ENCODE assay signal across 1 cellular context in the genomic region with DNA sequence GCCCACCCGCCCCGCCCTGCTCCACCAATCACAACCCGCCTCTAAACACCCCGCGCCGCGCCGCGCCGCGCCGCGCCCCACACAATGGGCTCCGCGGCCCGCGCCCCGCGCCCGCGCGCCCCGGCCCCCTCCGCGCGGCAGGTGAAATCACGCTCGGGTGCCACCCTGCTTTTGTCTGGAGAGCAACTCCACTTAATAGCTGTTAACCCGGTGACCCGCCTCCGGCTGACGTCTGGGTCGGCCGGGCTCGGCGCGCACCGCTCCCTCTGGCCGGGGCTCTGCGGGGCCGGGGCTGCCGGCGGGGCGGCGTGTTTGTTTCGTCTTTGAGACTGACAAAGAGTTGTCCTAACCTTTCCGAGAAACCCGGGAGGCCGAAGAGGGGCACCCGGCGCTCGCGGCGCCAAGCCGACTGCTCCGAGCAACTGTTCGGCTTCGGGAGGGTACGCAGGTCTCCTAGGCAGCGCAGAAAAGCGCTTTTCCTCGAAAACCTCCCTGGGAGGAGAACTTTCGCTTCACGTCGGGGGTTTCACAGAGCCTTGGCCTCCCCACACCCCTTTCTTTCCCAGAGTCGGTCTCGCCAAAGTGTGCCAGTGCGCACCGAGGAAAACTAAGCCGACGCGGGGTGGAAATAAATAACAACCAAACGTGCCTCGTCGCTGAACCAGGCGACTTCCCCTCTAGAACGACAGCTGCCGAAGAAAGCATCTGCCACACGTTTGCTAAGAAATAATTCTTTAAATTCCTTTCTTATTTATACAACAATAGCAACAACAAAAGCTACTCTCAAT.
TF ChIP-seq lines count a peak whose summit lies in the region.

No MANE protein-coding gene starts in this region.

TF ChIP-seq in HepG2, 621 proteins besides CTCF, POLR2A, EP300 and RAD21 (continued from another document and continues in another):
- TF ChIP-seq, protein P1, sequence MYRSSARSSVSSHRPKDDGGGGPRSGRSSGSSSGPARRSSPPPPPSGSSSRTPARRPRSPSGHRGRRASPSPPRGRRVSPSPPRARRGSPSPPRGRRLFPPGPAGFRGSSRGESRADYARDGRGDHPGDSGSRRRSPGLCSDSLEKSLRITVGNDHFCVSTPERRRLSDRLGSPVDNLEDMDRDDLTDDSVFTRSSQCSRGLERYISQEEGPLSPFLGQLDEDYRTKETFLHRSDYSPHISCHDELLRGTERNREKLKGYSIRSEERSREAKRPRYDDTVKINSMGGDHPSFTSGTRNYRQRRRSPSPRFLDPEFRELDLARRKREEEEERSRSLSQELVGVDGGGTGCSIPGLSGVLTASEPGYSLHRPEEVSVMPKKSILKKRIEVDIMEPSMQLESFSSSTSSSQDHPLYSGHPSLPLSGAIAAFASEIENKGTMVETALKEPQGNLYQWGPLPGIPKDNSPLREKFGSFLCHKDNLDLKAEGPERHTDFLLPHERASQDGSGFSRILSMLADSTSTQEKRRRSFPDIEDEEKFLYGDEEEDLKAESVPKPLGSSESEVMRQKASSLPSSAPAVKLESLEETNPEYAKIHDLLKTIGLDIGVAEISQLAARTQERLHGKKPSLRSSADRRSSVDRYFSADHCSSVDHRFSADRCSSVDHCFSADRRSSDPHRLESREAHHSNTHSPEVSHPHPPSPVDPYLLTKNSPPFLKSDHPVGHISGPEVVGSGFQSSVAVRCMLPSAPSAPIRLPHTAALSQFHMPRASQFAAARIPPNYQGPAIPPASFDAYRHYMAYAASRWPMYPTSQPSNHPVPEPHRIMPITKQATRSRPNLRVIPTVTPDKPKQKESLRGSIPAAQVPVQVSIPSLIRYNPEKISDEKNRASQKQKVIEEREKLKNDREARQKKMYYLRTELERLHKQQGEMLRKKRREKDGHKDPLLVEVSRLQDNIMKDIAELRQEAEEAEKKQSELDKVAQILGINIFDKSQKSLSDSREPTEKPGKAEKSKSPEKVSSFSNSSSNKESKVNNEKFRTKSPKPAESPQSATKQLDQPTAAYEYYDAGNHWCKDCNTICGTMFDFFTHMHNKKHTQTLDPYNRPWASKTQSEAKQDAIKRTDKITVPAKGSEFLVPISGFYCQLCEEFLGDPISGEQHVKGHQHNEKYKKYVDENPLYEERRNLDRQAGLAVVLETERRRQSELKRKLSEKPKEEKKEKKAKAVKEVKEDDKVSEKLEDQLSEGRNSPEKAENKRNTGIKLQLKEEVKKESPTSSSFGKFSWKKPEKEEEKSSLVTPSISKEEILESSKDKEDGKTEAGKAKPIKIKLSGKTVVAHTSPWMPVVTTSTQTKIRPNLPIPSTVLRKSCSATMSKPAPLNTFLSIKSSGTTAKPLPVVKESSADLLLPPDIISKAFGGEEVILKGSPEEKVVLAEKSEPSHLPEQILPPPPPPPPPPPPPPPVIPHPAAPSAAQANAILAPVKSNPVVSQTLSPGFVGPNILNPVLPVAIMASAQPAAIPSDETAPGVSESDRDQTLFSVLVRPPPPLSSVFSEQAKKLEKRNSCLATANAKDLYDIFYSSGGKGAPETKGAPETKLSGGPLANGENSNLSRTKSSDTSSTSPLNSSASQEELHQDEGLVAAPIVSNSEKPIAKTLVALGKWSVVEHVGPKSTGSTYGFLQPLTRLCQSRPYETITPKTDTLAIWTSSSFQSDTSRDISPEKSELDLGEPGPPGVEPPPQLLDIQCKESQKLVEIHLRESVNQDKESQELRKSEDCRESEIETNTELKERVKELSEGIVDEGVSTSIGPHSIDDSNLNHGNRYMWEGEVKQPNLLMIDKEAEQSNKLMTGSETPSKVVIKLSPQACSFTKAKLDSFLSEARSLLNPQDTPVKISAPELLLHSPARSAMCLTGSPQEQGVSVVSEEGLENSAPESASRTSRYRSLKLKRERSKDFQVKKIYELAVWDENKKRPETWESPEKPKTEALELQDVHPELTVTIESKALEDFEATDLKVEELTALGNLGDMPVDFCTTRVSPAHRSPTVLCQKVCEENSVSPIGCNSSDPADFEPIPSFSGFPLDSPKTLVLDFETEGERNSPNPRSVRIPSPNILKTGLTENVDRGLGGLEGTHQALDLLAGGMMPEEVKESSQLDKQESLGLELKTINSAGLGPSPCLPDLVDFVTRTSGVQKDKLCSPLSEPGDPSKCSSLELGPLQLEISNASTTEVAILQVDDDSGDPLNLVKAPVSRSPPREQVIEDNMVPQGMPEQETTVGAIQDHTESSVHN (CRISPR knock-in tag; IDR thresholded peaks at IDR 0.05): no peak
- no peak for TF ChIP-seq SMAD9 (CRISPR knock-in tag; IDR thresholded peaks at IDR 0.05)
- TF ChIP-seq, protein P2, sequence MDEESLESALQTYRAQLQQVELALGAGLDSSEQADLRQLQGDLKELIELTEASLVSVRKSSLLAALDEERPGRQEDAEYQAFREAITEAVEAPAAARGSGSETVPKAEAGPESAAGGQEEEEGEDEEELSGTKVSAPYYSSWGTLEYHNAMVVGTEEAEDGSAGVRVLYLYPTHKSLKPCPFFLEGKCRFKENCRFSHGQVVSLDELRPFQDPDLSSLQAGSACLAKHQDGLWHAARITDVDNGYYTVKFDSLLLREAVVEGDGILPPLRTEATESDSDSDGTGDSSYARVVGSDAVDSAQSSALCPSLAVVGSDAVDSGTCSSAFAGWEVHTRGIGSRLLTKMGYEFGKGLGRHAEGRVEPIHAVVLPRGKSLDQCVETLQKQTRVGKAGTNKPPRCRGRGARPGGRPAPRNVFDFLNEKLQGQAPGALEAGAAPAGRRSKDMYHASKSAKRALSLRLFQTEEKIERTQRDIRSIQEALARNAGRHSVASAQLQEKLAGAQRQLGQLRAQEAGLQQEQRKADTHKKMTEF (CRISPR knock-in tag; IDR thresholded peaks at IDR 0.05): 0 out of 2 replicates have a peak, but pooled peaks have one; percentile 18
- TF ChIP-seq, protein P3, sequence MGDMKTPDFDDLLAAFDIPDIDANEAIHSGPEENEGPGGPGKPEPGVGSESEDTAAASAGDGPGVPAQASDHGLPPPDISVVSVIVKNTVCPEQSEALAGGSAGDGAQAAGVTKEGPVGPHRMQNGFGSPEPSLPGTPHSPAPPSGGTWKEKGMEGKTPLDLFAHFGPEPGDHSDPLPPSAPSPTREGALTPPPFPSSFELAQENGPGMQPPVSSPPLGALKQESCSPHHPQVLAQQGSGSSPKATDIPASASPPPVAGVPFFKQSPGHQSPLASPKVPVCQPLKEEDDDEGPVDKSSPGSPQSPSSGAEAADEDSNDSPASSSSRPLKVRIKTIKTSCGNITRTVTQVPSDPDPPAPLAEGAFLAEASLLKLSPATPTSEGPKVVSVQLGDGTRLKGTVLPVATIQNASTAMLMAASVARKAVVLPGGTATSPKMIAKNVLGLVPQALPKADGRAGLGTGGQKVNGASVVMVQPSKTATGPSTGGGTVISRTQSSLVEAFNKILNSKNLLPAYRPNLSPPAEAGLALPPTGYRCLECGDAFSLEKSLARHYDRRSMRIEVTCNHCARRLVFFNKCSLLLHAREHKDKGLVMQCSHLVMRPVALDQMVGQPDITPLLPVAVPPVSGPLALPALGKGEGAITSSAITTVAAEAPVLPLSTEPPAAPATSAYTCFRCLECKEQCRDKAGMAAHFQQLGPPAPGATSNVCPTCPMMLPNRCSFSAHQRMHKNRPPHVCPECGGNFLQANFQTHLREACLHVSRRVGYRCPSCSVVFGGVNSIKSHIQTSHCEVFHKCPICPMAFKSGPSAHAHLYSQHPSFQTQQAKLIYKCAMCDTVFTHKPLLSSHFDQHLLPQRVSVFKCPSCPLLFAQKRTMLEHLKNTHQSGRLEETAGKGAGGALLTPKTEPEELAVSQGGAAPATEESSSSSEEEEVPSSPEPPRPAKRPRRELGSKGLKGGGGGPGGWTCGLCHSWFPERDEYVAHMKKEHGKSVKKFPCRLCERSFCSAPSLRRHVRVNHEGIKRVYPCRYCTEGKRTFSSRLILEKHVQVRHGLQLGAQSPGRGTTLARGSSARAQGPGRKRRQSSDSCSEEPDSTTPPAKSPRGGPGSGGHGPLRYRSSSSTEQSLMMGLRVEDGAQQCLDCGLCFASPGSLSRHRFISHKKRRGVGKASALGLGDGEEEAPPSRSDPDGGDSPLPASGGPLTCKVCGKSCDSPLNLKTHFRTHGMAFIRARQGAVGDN (CRISPR knock-in tag; IDR thresholded peaks at IDR 0.05): peak; percentile 62; the same call in 1 of the 2 replicates
- TF ChIP-seq, protein P4, sequence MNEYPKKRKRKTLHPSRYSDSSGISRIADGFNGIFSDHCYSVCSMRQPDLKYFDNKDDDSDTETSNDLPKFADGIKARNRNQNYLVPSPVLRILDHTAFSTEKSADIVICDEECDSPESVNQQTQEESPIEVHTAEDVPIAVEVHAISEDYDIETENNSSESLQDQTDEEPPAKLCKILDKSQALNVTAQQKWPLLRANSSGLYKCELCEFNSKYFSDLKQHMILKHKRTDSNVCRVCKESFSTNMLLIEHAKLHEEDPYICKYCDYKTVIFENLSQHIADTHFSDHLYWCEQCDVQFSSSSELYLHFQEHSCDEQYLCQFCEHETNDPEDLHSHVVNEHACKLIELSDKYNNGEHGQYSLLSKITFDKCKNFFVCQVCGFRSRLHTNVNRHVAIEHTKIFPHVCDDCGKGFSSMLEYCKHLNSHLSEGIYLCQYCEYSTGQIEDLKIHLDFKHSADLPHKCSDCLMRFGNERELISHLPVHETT (CRISPR knock-in tag; conservative IDR thresholded peaks at IDR 0.05): no peak
- TF ChIP-seq KDM2A (CRISPR knock-in tag; IDR thresholded peaks at IDR 0.05; ENCODE audit: borderline replicate concordance, low read depth): peak; percentile 20; the same call in 1 of the 2 replicates
- TF ChIP-seq, protein P5, sequence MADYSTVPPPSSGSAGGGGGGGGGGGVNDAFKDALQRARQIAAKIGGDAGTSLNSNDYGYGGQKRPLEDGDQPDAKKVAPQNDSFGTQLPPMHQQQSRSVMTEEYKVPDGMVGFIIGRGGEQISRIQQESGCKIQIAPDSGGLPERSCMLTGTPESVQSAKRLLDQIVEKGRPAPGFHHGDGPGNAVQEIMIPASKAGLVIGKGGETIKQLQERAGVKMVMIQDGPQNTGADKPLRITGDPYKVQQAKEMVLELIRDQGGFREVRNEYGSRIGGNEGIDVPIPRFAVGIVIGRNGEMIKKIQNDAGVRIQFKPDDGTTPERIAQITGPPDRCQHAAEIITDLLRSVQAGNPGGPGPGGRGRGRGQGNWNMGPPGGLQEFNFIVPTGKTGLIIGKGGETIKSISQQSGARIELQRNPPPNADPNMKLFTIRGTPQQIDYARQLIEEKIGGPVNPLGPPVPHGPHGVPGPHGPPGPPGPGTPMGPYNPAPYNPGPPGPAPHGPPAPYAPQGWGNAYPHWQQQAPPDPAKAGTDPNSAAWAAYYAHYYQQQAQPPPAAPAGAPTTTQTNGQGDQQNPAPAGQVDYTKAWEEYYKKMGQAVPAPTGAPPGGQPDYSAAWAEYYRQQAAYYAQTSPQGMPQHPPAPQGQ (CRISPR knock-in tag; IDR thresholded peaks at IDR 0.05; ENCODE audit: borderline replicate concordance): no peak
- TF ChIP-seq SOX13 (IDR thresholded peaks at IDR 0.05): no peak
- TF ChIP-seq SOX13 (CRISPR knock-in tag; conservative IDR thresholded peaks at IDR 0.05 in 1 of 2, IDR thresholded peaks at IDR 0.05 in 1 of 2): peak in 1 of 2 experiments; percentile 11; a peak in 1 of 4 replicates
- TF ChIP-seq, protein P6, sequence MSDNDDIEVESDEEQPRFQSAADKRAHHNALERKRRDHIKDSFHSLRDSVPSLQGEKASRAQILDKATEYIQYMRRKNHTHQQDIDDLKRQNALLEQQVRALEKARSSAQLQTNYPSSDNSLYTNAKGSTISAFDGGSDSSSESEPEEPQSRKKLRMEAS (IDR thresholded peaks at IDR 0.05): peak; percentile 52
- peak; percentile 83 for TF ChIP-seq ZNF777 (CRISPR knock-in tag; IDR thresholded peaks at IDR 0.05)
- TF ChIP-seq, protein P7, sequence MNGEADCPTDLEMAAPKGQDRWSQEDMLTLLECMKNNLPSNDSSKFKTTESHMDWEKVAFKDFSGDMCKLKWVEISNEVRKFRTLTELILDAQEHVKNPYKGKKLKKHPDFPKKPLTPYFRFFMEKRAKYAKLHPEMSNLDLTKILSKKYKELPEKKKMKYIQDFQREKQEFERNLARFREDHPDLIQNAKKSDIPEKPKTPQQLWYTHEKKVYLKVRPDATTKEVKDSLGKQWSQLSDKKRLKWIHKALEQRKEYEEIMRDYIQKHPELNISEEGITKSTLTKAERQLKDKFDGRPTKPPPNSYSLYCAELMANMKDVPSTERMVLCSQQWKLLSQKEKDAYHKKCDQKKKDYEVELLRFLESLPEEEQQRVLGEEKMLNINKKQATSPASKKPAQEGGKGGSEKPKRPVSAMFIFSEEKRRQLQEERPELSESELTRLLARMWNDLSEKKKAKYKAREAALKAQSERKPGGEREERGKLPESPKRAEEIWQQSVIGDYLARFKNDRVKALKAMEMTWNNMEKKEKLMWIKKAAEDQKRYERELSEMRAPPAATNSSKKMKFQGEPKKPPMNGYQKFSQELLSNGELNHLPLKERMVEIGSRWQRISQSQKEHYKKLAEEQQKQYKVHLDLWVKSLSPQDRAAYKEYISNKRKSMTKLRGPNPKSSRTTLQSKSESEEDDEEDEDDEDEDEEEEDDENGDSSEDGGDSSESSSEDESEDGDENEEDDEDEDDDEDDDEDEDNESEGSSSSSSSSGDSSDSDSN (CRISPR knock-in tag; IDR thresholded peaks at IDR 0.05): peak; percentile 17; the same call in 1 of the 2 replicates
- TF ChIP-seq GABPB1 (CRISPR knock-in tag; IDR thresholded peaks at IDR 0.05): peak; percentile 22; the same call in 1 of the 2 replicates
- TF ChIP-seq SIX4 (CRISPR knock-in tag; IDR thresholded peaks at IDR 0.05): no peak
- TF ChIP-seq MED1 (CRISPR knock-in tag; IDR thresholded peaks at IDR 0.05): 0 out of 2 replicates have a peak, but pooled peaks have one; percentile 9
- TF ChIP-seq, protein P8, sequence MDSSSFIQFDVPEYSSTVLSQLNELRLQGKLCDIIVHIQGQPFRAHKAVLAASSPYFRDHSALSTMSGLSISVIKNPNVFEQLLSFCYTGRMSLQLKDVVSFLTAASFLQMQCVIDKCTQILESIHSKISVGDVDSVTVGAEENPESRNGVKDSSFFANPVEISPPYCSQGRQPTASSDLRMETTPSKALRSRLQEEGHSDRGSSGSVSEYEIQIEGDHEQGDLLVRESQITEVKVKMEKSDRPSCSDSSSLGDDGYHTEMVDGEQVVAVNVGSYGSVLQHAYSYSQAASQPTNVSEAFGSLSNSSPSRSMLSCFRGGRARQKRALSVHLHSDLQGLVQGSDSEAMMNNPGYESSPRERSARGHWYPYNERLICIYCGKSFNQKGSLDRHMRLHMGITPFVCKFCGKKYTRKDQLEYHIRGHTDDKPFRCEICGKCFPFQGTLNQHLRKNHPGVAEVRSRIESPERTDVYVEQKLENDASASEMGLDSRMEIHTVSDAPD (CRISPR knock-in tag; IDR thresholded peaks at IDR 0.05): 0 out of 2 replicates have a peak, but pooled peaks have one; percentile 34
- peak; percentile 56; the same call in 1 of the 2 replicates for TF ChIP-seq ZSCAN9 (CRISPR knock-in tag; IDR thresholded peaks at IDR 0.05; ENCODE audit: borderline replicate concordance)
- no peak for TF ChIP-seq KDM5A (IDR thresholded peaks at IDR 0.05; ENCODE audit: borderline replicate concordance, low read length)
- TF ChIP-seq ZNF619 (CRISPR knock-in tag; IDR thresholded peaks at IDR 0.05): no peak
- peak; percentile 83 for TF ChIP-seq RBFOX2 (IDR thresholded peaks at IDR 0.05; ENCODE audit: low read depth, low read length)
- TF ChIP-seq ZFY (CRISPR knock-in tag; IDR thresholded peaks at IDR 0.05): no peak
- TF ChIP-seq ZNF709 (CRISPR knock-in tag; IDR thresholded peaks at IDR 0.05): 0 out of 2 replicates have a peak, but pooled peaks have one; percentile 26
- TF ChIP-seq RCOR2 (CRISPR knock-in tag; IDR thresholded peaks at IDR 0.05): no peak
